ENCODE assay signal across 9 cellular contexts in the genomic region with DNA sequence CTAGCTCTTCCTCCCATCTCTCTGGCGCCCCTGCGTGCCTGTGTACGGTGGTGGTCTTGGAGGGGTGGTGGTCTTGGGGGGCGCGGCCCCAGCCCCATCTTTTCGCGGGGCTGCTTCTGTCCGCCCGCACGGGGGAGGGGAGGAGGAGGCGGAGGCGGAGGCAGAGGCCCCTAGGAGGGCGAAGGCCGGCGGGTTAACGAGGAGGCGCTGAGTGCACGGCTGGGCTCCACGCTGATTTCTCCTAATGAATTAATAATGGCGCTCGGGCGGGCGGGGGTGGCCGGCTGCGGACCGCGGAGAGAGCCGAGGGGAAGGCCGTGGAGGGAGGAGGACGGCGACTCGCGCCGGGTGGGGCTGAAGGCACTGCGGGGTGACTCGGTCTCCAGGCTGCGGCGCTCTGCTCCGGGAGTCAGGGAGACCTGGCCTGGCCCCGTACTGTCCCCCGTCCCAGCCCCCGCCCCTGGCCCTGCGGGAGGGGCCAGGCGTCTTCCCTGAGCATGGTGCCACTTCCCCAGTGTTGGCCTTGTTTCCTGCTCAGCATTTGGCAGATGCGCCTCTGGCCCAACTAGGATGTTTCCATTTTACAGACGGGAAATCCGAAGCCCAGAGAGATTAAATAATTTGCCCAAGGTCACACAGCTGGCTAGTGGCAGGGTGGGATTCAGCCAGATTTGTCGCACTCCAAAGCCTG. TPM values are rescaled to one million over a fixed set of nuclear protein-coding genes. Genes with fewer than 3 reads are reported as not detected.
DNase-seq lines count a peak whose midpoint lies in the region; ATAC-seq and TF ChIP-seq lines count a peak whose summit lies in the region.
"Had no signal": no experiment of that assay in that cellular context is flagged by ENCODE, and none has a peak within 500 bp of the region (broad histone marks: within the 10 kb centered on the region; RNA-seq: fewer than 3 reads in every experiment).

No MANE protein-coding gene starts in this region.

- H3K27ac ChIP-seq in Panc1 (ENCODE audit: low read length) (peak overlapping the region; percentile 39; the same call in 1 of the 2 replicates), muscle layer of colon (ENCODE audit: low read depth, low read length) (no peak overlapping the region)
- H3K27ac ChIP-seq: C4-2B had no signal

- in situ Hi-C loops in Panc1 (cut with HindIII; ENCODE audit: low pct_unique_long_range_greater_than_20kb, low sequenced_read_pairs), result no loop called here

- POLR2A ChIA-PET in Panc1 (lab: Charles Lee), result no interaction called here

- DNase-seq in NCI-H1105 treated with DMSO at 0.1 percent for 48 hours (lab: John Stamatoyannopoulos, UW) (peak; percentile 22), NCI-H1105 (lab: John Stamatoyannopoulos, UW) (no peak), Panc1 (ENCODE audit: low read depth, low spot score) (no peak), epithelial cell of proximal tubule (ENCODE audit: low read depth) (no peak)
- no peak for DNase-seq in stimulated activated CD4-positive, alpha-beta T cell treated with anti-CD3 and anti-CD28 coated beads, Interleukin-1b, Interleukin-23, amount 100 ng/mL, for 48 hours

- no peaks in the 10 kb centered on the region for H3K9me3 ChIP-seq in Panc1 (ENCODE audit: control insufficient read depth, insufficient read depth, low read depth, low read length)
- H3K9me3 ChIP-seq in muscle layer of colon (ENCODE audit: low read length), result no peaks in the 10 kb centered on the region

- ATAC-seq in Panc1, result peak; percentile 78
- no peak for ATAC-seq in HG03378 (IDR thresholded peaks at IDR 0.05; ENCODE audit: unreplicated experiment)
- ATAC-seq in HG02642 (IDR thresholded peaks at IDR 0.05; ENCODE audit: poor library complexity, unreplicated experiment), result no peak

- H3K4me1 ChIP-seq in Panc1 (ENCODE audit: control insufficient read depth, insufficient read depth, low read length) (peaks cover 11% of the 10 kb centered on the region), muscle layer of colon (ENCODE audit: insufficient read depth, low read length) (no peaks in the 10 kb centered on the region)

- no peak overlapping the region for H3K9ac ChIP-seq in muscle layer of colon (ENCODE audit: low read length)

- H3K4me3 ChIP-seq in Panc1 (ENCODE audit: low read depth in 2 of 2, low read length in 2 of 2), result peak overlapping the region; percentile 44 to 59
- peak overlapping the region; percentile 43 for H3K4me3 ChIP-seq in epithelial cell of proximal tubule (ENCODE audit: low read depth, low read length)
- H3K4me3 ChIP-seq in muscle layer of colon (ENCODE audit: low read depth in 1 of 2, low read length in 2 of 2), result peak overlapping the region; percentile 30 to 77

- CTCF ChIA-PET in Panc1 (lab: Charles Lee), result interaction anchor here (0.6 kb wide), 1 partner anchor 211 kb away, joined by 3 read pairs; no protein-coding TSS in a partner anchor

- TF ChIP-seq CTCF in Panc1 (IDR thresholded peaks at IDR 0.05), result no peak
- no peak for TF ChIP-seq CTCF in epithelial cell of proximal tubule (conservative IDR thresholded peaks at IDR 0.05; ENCODE audit: low read depth, low read length)

- H3K27me3 ChIP-seq in Panc1 (ENCODE audit: control insufficient read depth, insufficient read depth, low read length) (no peaks in the 10 kb centered on the region), muscle layer of colon (ENCODE audit: control insufficient read depth in 1 of 2, insufficient read depth in 2 of 2, low read length in 2 of 2) (peaks cover 8 to 28% of the 10 kb centered on the region in 2 donors)

- no TSS peak for BruUV-seq in Panc1 (replicated peaks; lab: Mats Ljungman, UMichigan)

- intact Hi-C loops in Panc1 (cut with micrococcal nuclease; ENCODE audit: unreplicated experiment), result no loop called here

- H3K36me3 ChIP-seq in Panc1 (ENCODE audit: control insufficient read depth, insufficient read depth, low read length) (no peaks in the 10 kb centered on the region), muscle layer of colon (ENCODE audit: insufficient read depth, low read length) (no peaks in the 10 kb centered on the region)

RNA-seq across cellular contexts. Expression of gene GAREM2, which starts 6.0 kb away (rescaled TPM):
- 12.4 TPM for total RNA-seq in Panc1 (2021; ENCODE audit: unreplicated experiment)
- polyA plus RNA-seq in Panc1 (2012; ENCODE audit: insufficient read length), result 13.8 TPM
- total RNA-seq in epithelial cell of proximal tubule, result 1.9 and 3.3 TPM in 2 replicates
